16 cellular contexts compared by ENCODE assay signal in genomic region chr20:12660918-12661317, GRCh38.
A peak's percentile ranks its signal among the peaks of the same experiment; 100 is the strongest.
DNase-seq lines count a peak whose midpoint lies in the region; ATAC-seq, FAIRE-seq and TF ChIP-seq lines count a peak whose summit lies in the region.
"Had no signal": no experiment of that assay in that cellular context is flagged by ENCODE, and none has a peak within 500 bp of the region (broad histone marks: within the 10 kb centered on the region; RNA-seq: fewer than 3 reads in every experiment).

No MANE protein-coding gene starts in this region.

- intact Hi-C loops in left ventricle myocardium superior (cut with micrococcal nuclease): no loop called here
- intact Hi-C loops in left ventricle myocardium inferior (cut with micrococcal nuclease): no loop called here
- intact Hi-C loops in Panc1 (cut with micrococcal nuclease; ENCODE audit: unreplicated experiment): no loop called here

- peaks cover 4% of the 10 kb centered on the region for H3K9me3 Mint-ChIP-seq in type B pancreatic cell
- peaks cover 15% of the 10 kb centered on the region for H3K9me3 Mint-ChIP-seq in activated naive CD8-positive, alpha-beta T cell treated with anti-CD3 and anti-CD28 coated beads for 36 hours

- DNase-seq in left ventricle myocardium superior (no peak), left ventricle myocardium inferior (no peak), Panc1 (ENCODE audit: low read depth, low spot score) (no peak), iPS DF 19.7 (ENCODE audit: low read depth, low spot score) (peak; percentile 52), type B pancreatic cell (ENCODE audit: extremely low spot score, unreplicated experiment) (no peak), D721Med (ENCODE audit: insufficient read length, low spot score) (no peak), NCI-H2081 (lab: John Stamatoyannopoulos, UW) (no peak)
- DNase-seq in activated naive CD8-positive, alpha-beta T cell treated with anti-CD3 and anti-CD28 coated beads for 36 hours: no peak
- DNase-seq: activated CD8-positive, alpha-beta T cell treated with anti-CD3 and anti-CD28 coated beads for 36 hours; hippocampal formation; IMR-90; NCI-H187 treated with DMSO at 0.1 percent for 48 hours; stimulated activated CD4-positive, alpha-beta T cell treated with anti-CD3 and anti-CD28 coated beads, Interleukin-4, amount 100 ng/mL, for 24 hours; stimulated activated naive CD4-positive, alpha-beta T cell had no signal

- H3K36me3 ChIP-seq in left ventricle myocardium inferior (no peaks in the 10 kb centered on the region), Panc1 (ENCODE audit: control insufficient read depth, insufficient read depth, low read length) (no peaks in the 10 kb centered on the region)

- no peaks in the 10 kb centered on the region for H3K36me3 Mint-ChIP-seq in type B pancreatic cell
- no peaks in the 10 kb centered on the region for H3K36me3 Mint-ChIP-seq in activated naive CD8-positive, alpha-beta T cell treated with anti-CD3 and anti-CD28 coated beads for 36 hours

- H3K4me1 ChIP-seq in left ventricle myocardium inferior: no peaks in the 10 kb centered on the region
- no peaks in the 10 kb centered on the region for H3K4me1 ChIP-seq in Panc1 (ENCODE audit: control insufficient read depth, insufficient read depth, low read length)

- BruUV-seq in Panc1 (replicated peaks; lab: Mats Ljungman, UMichigan): no TSS peak

- no peak overlapping the region for H3K27ac Mint-ChIP-seq in type B pancreatic cell
- H3K27ac Mint-ChIP-seq in activated naive CD8-positive, alpha-beta T cell treated with anti-CD3 and anti-CD28 coated beads for 36 hours: no peak overlapping the region
- H3K27ac Mint-ChIP-seq: activated CD8-positive, alpha-beta T cell treated with anti-CD3 and anti-CD28 coated beads for 36 hours; B cell; T-helper 2 cell treated with Interferon-gamma antibody and Interleukin-4, amounts not matched to agents 5 μg/mL and 100 μg/mL, for 36 hours had no signal

- H3K9me3 ChIP-seq in left ventricle myocardium inferior (replicated peaks): peaks cover 6% of the 10 kb centered on the region
- no peaks in the 10 kb centered on the region for H3K9me3 ChIP-seq in Panc1 (ENCODE audit: control insufficient read depth, insufficient read depth, low read depth, low read length)

- TF ChIP-seq CTCF in left ventricle myocardium inferior (IDR thresholded peaks at IDR 0.05; ENCODE audit: borderline replicate concordance): no peak
- TF ChIP-seq CTCF in Panc1 (IDR thresholded peaks at IDR 0.05): peak; percentile 24
- peak; percentile 67 for TF ChIP-seq CTCF in type B pancreatic cell (conservative IDR thresholded peaks at IDR 0.05)
- no peak for TF ChIP-seq CTCF in D721Med (IDR thresholded peaks at IDR 0.05; ENCODE audit: insufficient read depth, missing control alignments)

- H3K27me3 Mint-ChIP-seq in type B pancreatic cell: no peaks in the 10 kb centered on the region
- H3K27me3 Mint-ChIP-seq in activated naive CD8-positive, alpha-beta T cell treated with anti-CD3 and anti-CD28 coated beads for 36 hours: no peaks in the 10 kb centered on the region
- H3K27me3 Mint-ChIP-seq: activated CD8-positive, alpha-beta T cell treated with anti-CD3 and anti-CD28 coated beads for 36 hours; B cell had no signal

- H3K27me3 ChIP-seq in left ventricle myocardium inferior (ENCODE audit: low read depth) (no peaks in the 10 kb centered on the region), Panc1 (ENCODE audit: control insufficient read depth, insufficient read depth, low read length) (no peaks in the 10 kb centered on the region)

- FAIRE-seq in D721Med (lab: Jason Lieb, UNC): no peak

- in situ Hi-C loops in Panc1 (cut with HindIII; ENCODE audit: low pct_unique_long_range_greater_than_20kb, low sequenced_read_pairs): no loop called here

- POLR2A ChIA-PET in Panc1 (lab: Charles Lee): no interaction called here

- peak; percentile 18 for ATAC-seq in left ventricle myocardium superior
- no peak for ATAC-seq in Panc1
- ATAC-seq: activated CD8-positive, alpha-beta T cell treated with anti-CD3 and anti-CD28 coated beads for 36 hours had no signal

- H3K4me1 Mint-ChIP-seq in type B pancreatic cell (ENCODE audit: unreplicated experiment): no peaks in the 10 kb centered on the region
- no peaks in the 10 kb centered on the region for H3K4me1 Mint-ChIP-seq in activated naive CD8-positive, alpha-beta T cell treated with anti-CD3 and anti-CD28 coated beads for 36 hours
- H3K4me1 Mint-ChIP-seq: B cell had no signal

- H3K4me3 Mint-ChIP-seq in type B pancreatic cell: no peak overlapping the region
- H3K4me3 Mint-ChIP-seq in activated naive CD8-positive, alpha-beta T cell treated with anti-CD3 and anti-CD28 coated beads for 36 hours: no peak overlapping the region
- H3K4me3 Mint-ChIP-seq: activated CD8-positive, alpha-beta T cell treated with anti-CD3 and anti-CD28 coated beads for 36 hours; B cell; T-helper 2 cell treated with Interferon-gamma antibody and Interleukin-4, amounts not matched to agents 5 μg/mL and 100 μg/mL, for 36 hours had no signal

- CTCF ChIA-PET in Panc1 (lab: Charles Lee): no interaction called here

- H3K4me3 ChIP-seq in left ventricle myocardium inferior: no peak overlapping the region
- no peak overlapping the region for H3K4me3 ChIP-seq in Panc1 (ENCODE audit: low read depth in 2 of 2, low read length in 2 of 2)

- H3K27ac ChIP-seq in left ventricle myocardium inferior (replicated peaks) (no peak overlapping the region), Panc1 (ENCODE audit: low read length) (no peak overlapping the region)

Comparison
In these comparisons a context has a peak if more than half of its experiments do, and no peak if none do; other contexts are left out.
1. CTCF ChIP-seq: peak in Panc1 (single experiment) and type B pancreatic cell (single experiment); none in left ventricle myocardium inferior (single experiment) and D721Med (single experiment).